ENCODE assay signal across 23 cellular contexts in genomic region chr16:68923116-68923515, GRCh38.
DNase-seq lines count a peak whose midpoint lies in the region; ATAC-seq and TF ChIP-seq lines count a peak whose summit lies in the region.
"Had no signal": no experiment of that assay in that cellular context is flagged by ENCODE, and none has a peak within 500 bp of the region (broad histone marks: within the 10 kb centered on the region; RNA-seq: fewer than 3 reads in every experiment).

No MANE protein-coding gene starts in this region.

- TF ChIP-seq POLR2A in breast epithelium (IDR thresholded peaks at IDR 0.05) (no peak), transverse colon (IDR thresholded peaks at IDR 0.05) (no peak)

- no peak for TF ChIP-seq EP300 in transverse colon (IDR thresholded peaks at IDR 0.05; ENCODE audit: low read depth)

- BruUV-seq in MCF 10A (replicated peaks; lab: Mats Ljungman, UMichigan) (no TSS peak), mammary epithelial cell (replicated peaks; lab: Mats Ljungman, UMichigan) (no TSS peak)

- no peak overlapping the region for H3K4me3 Mint-ChIP-seq in MCF 10A (ENCODE audit: unreplicated experiment)
- H3K4me3 Mint-ChIP-seq: CD8-positive, alpha-beta T cell had no signal

- TF ChIP-seq CTCF in MCF 10A (IDR thresholded peaks at IDR 0.05; ENCODE audit: unreplicated experiment) (no peak), breast epithelium (IDR thresholded peaks at IDR 0.05) (no peak), mammary epithelial cell (conservative IDR thresholded peaks at IDR 0.05 in 1 of 2, IDR thresholded peaks at IDR 0.05 in 1 of 2; ENCODE audit: extremely low read depth in 1 of 2, insufficient read depth in 1 of 2, low read depth in 1 of 2, low read length in 2 of 2) (no peak), foreskin keratinocyte (conservative IDR thresholded peaks at IDR 0.05) (no peak), transverse colon (IDR thresholded peaks at IDR 0.05) (no peak)

- ATAC-seq in foreskin keratinocyte (no peak), GM18867 (IDR thresholded peaks at IDR 0.05; ENCODE audit: unreplicated experiment) (no peak)
- ATAC-seq: CD8-positive, alpha-beta T cell; Panc1; Right ventricle myocardium inferior had no signal

- no peaks in the 10 kb centered on the region for H3K9me3 Mint-ChIP-seq in MCF 10A (ENCODE audit: unreplicated experiment)
- H3K9me3 Mint-ChIP-seq: CD8-positive, alpha-beta T cell had no signal

- H3K36me3 Mint-ChIP-seq in MCF 10A (ENCODE audit: insufficient read depth, unreplicated experiment), result peaks cover 45% of the 10 kb centered on the region

- DNase-seq in MCF 10A (ENCODE audit: unreplicated experiment) (no peak), breast epithelium (ENCODE audit: low spot score in 2 of 2) (no peak), mammary epithelial cell (no peak), foreskin keratinocyte (no peak), transverse colon (no peak), GDM1 (lab: John Stamatoyannopoulos, UW) (no peak), posterior vena cava (ENCODE audit: low spot score) (no peak)
- DNase-seq: AML-193; C1 segment of cervical spinal cord; CD8-positive, alpha-beta T cell; GF-D8; KBM-7; NCI-H1092; NCI-H1436; NCI-H1930; NCI-H226; NCI-H510A treated with DMSO at 0.1 percent for 48 hours; NCI-H748 treated with DMSO at 0.1 percent for 48 hours had no signal

- H3K27ac ChIP-seq in breast epithelium (no peak overlapping the region), mammary epithelial cell (ENCODE audit: insufficient read depth, low read depth, low read length) (peak overlapping the region; percentile 57), foreskin keratinocyte (peak overlapping the region; percentile 66), transverse colon (peak overlapping the region; percentile 52 to 84 (median 74))
- H3K27ac ChIP-seq: 22Rv1, SJSA1 had no signal

- H3K27ac Mint-ChIP-seq in MCF 10A (ENCODE audit: low read depth, unreplicated experiment), result peak overlapping the region; percentile 95
- H3K27ac Mint-ChIP-seq: CD8-positive, alpha-beta T cell had no signal

- no peak overlapping the region for H3K9ac ChIP-seq in mammary epithelial cell (ENCODE audit: insufficient read depth, low read length)

- no peak overlapping the region for H3K4me3 ChIP-seq in breast epithelium
- H3K4me3 ChIP-seq in mammary epithelial cell (replicated peaks in 1 of 3; ENCODE audit: insufficient read depth in 1 of 3, low read depth in 2 of 3, low read length in 3 of 3), result no peak overlapping the region
- H3K4me3 ChIP-seq in transverse colon, result no peak overlapping the region
- H3K4me3 ChIP-seq: SJSA1 had no signal

- dilution Hi-C loops in mammary epithelial cell (cut with HindIII; ENCODE audit: low sequenced_read_pairs), result no loop called here

- 87% methylated on average over 6 of the region's 12 CpGs for WGBS in mammary epithelial cell (ENCODE audit: low coverage, missing lambda C conversion rate)
- WGBS in transverse colon (ENCODE audit: low coverage in 1 of 2), 2 donors, result 94 to 95% methylated on average over 6 to 12 of the region's 12 CpGs

- H3K4me1 ChIP-seq in breast epithelium (no peaks in the 10 kb centered on the region), mammary epithelial cell (ENCODE audit: insufficient read depth, low read length) (peaks cover 43% of the 10 kb centered on the region), foreskin keratinocyte (peaks cover 33% of the 10 kb centered on the region), transverse colon (peaks cover 0 to 39% (median 18%) of the 10 kb centered on the region in 4 donors)
- H3K4me1 ChIP-seq: SJSA1 had no signal

- no peaks in the 10 kb centered on the region for H3K36me3 ChIP-seq in breast epithelium
- peaks cover 4% of the 10 kb centered on the region for H3K36me3 ChIP-seq in mammary epithelial cell (ENCODE audit: insufficient read depth, low read length)
- H3K36me3 ChIP-seq in transverse colon, result peaks cover 0 to 8% (median 3%) of the 10 kb centered on the region in 4 donors

- H3K4me1 Mint-ChIP-seq in MCF 10A (ENCODE audit: insufficient read depth, unreplicated experiment), result peaks cover 23% of the 10 kb centered on the region

- H3K79me2 ChIP-seq in mammary epithelial cell (ENCODE audit: insufficient read depth, low read length), result no peaks in the 10 kb centered on the region

- intact Hi-C loops in MCF 10A (cut with micrococcal nuclease), result loop anchor here (10.0 kb wide), 1 partner anchor 152 kb away; no protein-coding TSS in a partner anchor
- intact Hi-C loops in breast epithelium (cut with DNase I; ENCODE audit: low total_unique reads), result no loop called here
- intact Hi-C loops in mammary epithelial cell (cut with micrococcal nuclease), result no loop called here
- intact Hi-C loops in transverse colon (cut with DNase I; ENCODE audit: low total_unique reads), result no loop called here
- intact Hi-C loops in posterior vena cava (cut with DNase I), result no loop called here

- CTCF ChIA-PET in MCF 10A (lab: Yijun Ruan, JAX), result interaction anchor here (0.6 to 1.5 kb wide), 7 partner anchors 15 to 190 kb away, joined by 3 to 5 read pairs (median 3); no protein-coding TSS in a partner anchor
- CTCF ChIA-PET in mammary epithelial cell (lab: Charles Lee; ENCODE audit: low non-redundant PET), result no interaction called here

- H3K4me2 ChIP-seq in mammary epithelial cell (ENCODE audit: insufficient read depth, low read depth, low read length), result no peak overlapping the region

- POLR2A ChIA-PET in MCF 10A (lab: Yijun Ruan, JAX), result interaction anchor here (0.6 to 3.5 kb wide), 10 partner anchors 8 to 245 kb away, joined by 3 to 46 read pairs (median 5); no protein-coding TSS in a partner anchor

- H3K27me3 Mint-ChIP-seq in MCF 10A (ENCODE audit: insufficient read depth, unreplicated experiment), result no peaks in the 10 kb centered on the region

- H2AFZ ChIP-seq in mammary epithelial cell (ENCODE audit: low read depth, low read length), result no peak overlapping the region

- no peaks in the 10 kb centered on the region for H3K9me3 ChIP-seq in breast epithelium
- no peaks in the 10 kb centered on the region for H3K9me3 ChIP-seq in mammary epithelial cell (replicated peaks; ENCODE audit: insufficient read depth, low read length)
- H3K9me3 ChIP-seq in transverse colon, result no peaks in the 10 kb centered on the region
- H3K9me3 ChIP-seq: SJSA1 had no signal

- in situ Hi-C loops in mammary epithelial cell (cut with MboI; ENCODE audit: low sequenced_read_pairs in 2 of 2) (no loop called here), transverse colon (cut with MboI; ENCODE audit: low pct_ligation_motif_present in 1 of 4, low pct_unique_long_range_greater_than_20kb in 1 of 4, low sequenced_read_pairs in 3 of 4) (loop anchor here in 1 of 4 donors (25.0 kb wide), 1 partner anchor 189 kb away; the partner anchor contains the start of gene HAS3)

- H3K27me3 ChIP-seq in breast epithelium (no peaks in the 10 kb centered on the region), mammary epithelial cell (ENCODE audit: insufficient read depth, low read length) (no peaks in the 10 kb centered on the region), foreskin keratinocyte (no peaks in the 10 kb centered on the region), transverse colon (no peaks in the 10 kb centered on the region)
- H3K27me3 ChIP-seq: SJSA1 had no signal

- no peaks in the 10 kb centered on the region for H4K20me1 ChIP-seq in mammary epithelial cell (ENCODE audit: insufficient read depth, low read length)

Comparison
In these comparisons a context has a peak if more than half of its experiments do, and no peak if none do; other contexts are left out.
1. H3K27ac ChIP-seq: peak in mammary epithelial cell (single experiment), foreskin keratinocyte (single experiment) and transverse colon (4 of 4); none in breast epithelium (0 of 2).